ENCODE assay signal across 8 cellular contexts in genomic region chr5:163505049-163505474, GRCh38. TPM values are rescaled to one million over a fixed set of nuclear protein-coding genes. Genes with fewer than 3 reads are reported as not detected.
DNase-seq lines count a peak whose midpoint lies in the region; ATAC-seq and TF ChIP-seq lines count a peak whose summit lies in the region.

No MANE protein-coding gene starts in this region.

- H3K4me2 ChIP-seq in GM23248 (ENCODE audit: unreplicated experiment), result peak overlapping the region; percentile 99

- peaks cover 58% of the 10 kb centered on the region for H3F3A ChIP-seq in GM23248 (ENCODE audit: insufficient read depth)

- intact Hi-C loops in sciatic nerve (cut with DNase I), result no loop called here

- DNase-seq in GM23248, result no peak
- DNase-seq in SJSA1 (ENCODE audit: low read depth in 1 of 2, low spot score in 2 of 2), result no peak
- DNase-seq in fibroblast of villous mesenchyme (ENCODE audit: low read depth), result no peak
- DNase-seq in sciatic nerve (ENCODE audit: low spot score), result no peak
- no peak for DNase-seq in GM19240 (ENCODE audit: insufficient read length, low spot score)
- no peak for DNase-seq in activated effector memory CD4-positive, alpha-beta T cell treated with Interleukin-2 at 50 U/mL for 16 hours
- DNase-seq in effector CD4-positive, alpha-beta T cell, result no peak

- H3K9me2 ChIP-seq in GM23248 (ENCODE audit: insufficient read depth), result no peaks in the 10 kb centered on the region

- 0 to 3% methylated on average over 12 of the region's 12 CpGs for WGBS in GM23248 (ENCODE audit: low coverage in 1 of 2, low lambda C conversion rate in 2 of 2, missing lambda C conversion rate in 2 of 2), 2 experiments

- no peaks in the 10 kb centered on the region for H4K20me1 ChIP-seq in GM23248 (ENCODE audit: insufficient read depth)

- no peaks in the 10 kb centered on the region for H3K27me3 ChIP-seq in GM23248 (replicated peaks; ENCODE audit: insufficient read depth)
- no peaks in the 10 kb centered on the region for H3K27me3 ChIP-seq in SJSA1 (replicated peaks)

- H3K4me1 ChIP-seq in GM23248 (ENCODE audit: insufficient read depth) (peaks cover 41% of the 10 kb centered on the region), SJSA1 (replicated peaks) (peaks cover 11% of the 10 kb centered on the region)

- H3K9ac ChIP-seq in GM23248, result peak overlapping the region; percentile 95

- H3K9me3 ChIP-seq in GM23248 (ENCODE audit: low read depth) (no peaks in the 10 kb centered on the region), SJSA1 (replicated peaks) (no peaks in the 10 kb centered on the region)

- in situ Hi-C loops in GM23248 (cut with MboI), result no loop called here

- no peak for TF ChIP-seq CTCF in fibroblast of villous mesenchyme (IDR thresholded peaks at IDR 0.05; ENCODE audit: insufficient read depth, low read depth, low read length)

- H2AFZ ChIP-seq in GM23248, result peak overlapping the region; percentile 98

- peak overlapping the region; percentile 97 for H3K4me3 ChIP-seq in GM23248
- H3K4me3 ChIP-seq in SJSA1, result peak overlapping the region; percentile 68
- peak overlapping the region; percentile 96 for H3K4me3 ChIP-seq in fibroblast of villous mesenchyme (ENCODE audit: low read depth, low read length)

- H3K36me3 ChIP-seq in GM23248 (ENCODE audit: low read depth), result no peaks in the 10 kb centered on the region
- H3K36me3 ChIP-seq in SJSA1, result no peaks in the 10 kb centered on the region

- H3K27ac ChIP-seq in GM23248, result peak overlapping the region; percentile 94
- H3K27ac ChIP-seq in SJSA1, result peak overlapping the region; percentile 79

- H3K79me2 ChIP-seq in GM23248 (ENCODE audit: insufficient read depth), result peaks cover 43% of the 10 kb centered on the region

- ATAC-seq in sciatic nerve (peak; percentile 1), HG03565 (IDR thresholded peaks at IDR 0.05; ENCODE audit: unreplicated experiment) (no peak)

RNA-seq across cellular contexts. Expression of gene MAT2B, which starts 0.4 kb away (rescaled TPM):
- total RNA-seq in GM23248 (2014; rRNA removed; shearing (Covaris generic)), result 61.3 and 63.1 TPM in 2 replicates
- polyA plus RNA-seq in GM23248 (2016; fragmentation: Nextera tagmentation; extraction: Ambion mirVana), result 95.5 and 98.8 TPM in 2 replicates
- 64.7 and 97.6 TPM in 2 replicates for total RNA-seq in SJSA1 (2014; rRNA removed; shearing (Covaris generic))
- total RNA-seq in fibroblast of villous mesenchyme (38.7 and 73.0 TPM in 2 replicates), sciatic nerve (38.3 TPM)

RNA-seq across cellular contexts. Expression of gene HMMR, which starts 44.6 kb away (rescaled TPM):
- 10.7 and 13.9 TPM in 2 replicates for total RNA-seq in GM23248 (2014; rRNA removed; shearing (Covaris generic))
- 16.4 and 16.8 TPM in 2 replicates for polyA plus RNA-seq in GM23248 (2016; fragmentation: Nextera tagmentation; extraction: Ambion mirVana)
- 117 and 119 TPM in 2 replicates for total RNA-seq in SJSA1 (2014; rRNA removed; shearing (Covaris generic))
- total RNA-seq in fibroblast of villous mesenchyme, result 10.0 and 32.8 TPM in 2 replicates
- 0.85 TPM for total RNA-seq in sciatic nerve

RNA-seq across cellular contexts. Expression of gene NUDCD2, which starts 45.2 kb away (rescaled TPM):
- 2.7 and 4.9 TPM in 2 replicates for total RNA-seq in GM23248 (2014; rRNA removed; shearing (Covaris generic))
- polyA plus RNA-seq in GM23248 (2016; fragmentation: Nextera tagmentation; extraction: Ambion mirVana), result 57.8 and 59.0 TPM in 2 replicates
- total RNA-seq in SJSA1 (2014; rRNA removed; shearing (Covaris generic)), result 15.4 and 20.5 TPM in 2 replicates
- total RNA-seq in fibroblast of villous mesenchyme (6.4 and 7.8 TPM in 2 replicates), sciatic nerve (23.0 TPM)
